ENCODE assay signal across 1 cellular context in the genomic region with DNA sequence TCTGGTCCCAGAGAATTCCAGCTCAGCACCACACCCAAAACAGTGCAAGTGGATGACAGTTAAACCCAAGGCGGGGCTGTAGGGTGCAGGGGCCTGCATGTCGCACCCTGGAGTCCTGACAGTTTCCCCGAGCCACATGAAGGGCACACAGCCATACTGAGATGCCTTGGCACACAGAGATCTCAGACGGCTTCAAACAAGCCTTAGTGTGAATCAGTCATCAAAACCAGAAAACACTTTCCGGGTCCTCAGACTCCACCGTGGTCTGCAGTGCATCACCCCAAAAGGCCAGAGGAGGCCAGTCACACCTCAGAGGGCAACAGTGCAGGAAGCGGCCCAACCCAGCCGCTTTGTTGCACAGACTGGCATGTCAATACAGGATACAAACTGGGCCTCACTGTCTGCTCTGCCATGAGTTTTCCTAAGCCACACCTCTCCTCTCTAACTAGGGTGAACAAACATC.
TF ChIP-seq lines count a peak whose summit lies in the region.

No MANE protein-coding gene starts in this region.

TF ChIP-seq in SK-N-SH, 30 proteins besides CTCF, POLR2A, EP300 and RAD21 (continued from another document):
- TF ChIP-seq, protein P1, sequence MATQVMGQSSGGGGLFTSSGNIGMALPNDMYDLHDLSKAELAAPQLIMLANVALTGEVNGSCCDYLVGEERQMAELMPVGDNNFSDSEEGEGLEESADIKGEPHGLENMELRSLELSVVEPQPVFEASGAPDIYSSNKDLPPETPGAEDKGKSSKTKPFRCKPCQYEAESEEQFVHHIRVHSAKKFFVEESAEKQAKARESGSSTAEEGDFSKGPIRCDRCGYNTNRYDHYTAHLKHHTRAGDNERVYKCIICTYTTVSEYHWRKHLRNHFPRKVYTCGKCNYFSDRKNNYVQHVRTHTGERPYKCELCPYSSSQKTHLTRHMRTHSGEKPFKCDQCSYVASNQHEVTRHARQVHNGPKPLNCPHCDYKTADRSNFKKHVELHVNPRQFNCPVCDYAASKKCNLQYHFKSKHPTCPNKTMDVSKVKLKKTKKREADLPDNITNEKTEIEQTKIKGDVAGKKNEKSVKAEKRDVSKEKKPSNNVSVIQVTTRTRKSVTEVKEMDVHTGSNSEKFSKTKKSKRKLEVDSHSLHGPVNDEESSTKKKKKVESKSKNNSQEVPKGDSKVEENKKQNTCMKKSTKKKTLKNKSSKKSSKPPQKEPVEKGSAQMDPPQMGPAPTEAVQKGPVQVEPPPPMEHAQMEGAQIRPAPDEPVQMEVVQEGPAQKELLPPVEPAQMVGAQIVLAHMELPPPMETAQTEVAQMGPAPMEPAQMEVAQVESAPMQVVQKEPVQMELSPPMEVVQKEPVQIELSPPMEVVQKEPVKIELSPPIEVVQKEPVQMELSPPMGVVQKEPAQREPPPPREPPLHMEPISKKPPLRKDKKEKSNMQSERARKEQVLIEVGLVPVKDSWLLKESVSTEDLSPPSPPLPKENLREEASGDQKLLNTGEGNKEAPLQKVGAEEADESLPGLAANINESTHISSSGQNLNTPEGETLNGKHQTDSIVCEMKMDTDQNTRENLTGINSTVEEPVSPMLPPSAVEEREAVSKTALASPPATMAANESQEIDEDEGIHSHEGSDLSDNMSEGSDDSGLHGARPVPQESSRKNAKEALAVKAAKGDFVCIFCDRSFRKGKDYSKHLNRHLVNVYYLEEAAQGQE (IDR thresholded peaks at IDR 0.05; ENCODE audit: low read depth, low read length), result no peak
- TF ChIP-seq NRF1 (IDR thresholded peaks at IDR 0.05; ENCODE audit: low read depth, low read length), result no peak
- no peak for TF ChIP-seq MEF2A (IDR thresholded peaks at IDR 0.05; ENCODE audit: borderline replicate concordance, low read depth)
- no peak for TF ChIP-seq EZH2phosphoT487 (IDR thresholded peaks at IDR 0.05; ENCODE audit: borderline replicate concordance, low read depth)
